12 cellular contexts compared by ENCODE assay signal in the genomic region with DNA sequence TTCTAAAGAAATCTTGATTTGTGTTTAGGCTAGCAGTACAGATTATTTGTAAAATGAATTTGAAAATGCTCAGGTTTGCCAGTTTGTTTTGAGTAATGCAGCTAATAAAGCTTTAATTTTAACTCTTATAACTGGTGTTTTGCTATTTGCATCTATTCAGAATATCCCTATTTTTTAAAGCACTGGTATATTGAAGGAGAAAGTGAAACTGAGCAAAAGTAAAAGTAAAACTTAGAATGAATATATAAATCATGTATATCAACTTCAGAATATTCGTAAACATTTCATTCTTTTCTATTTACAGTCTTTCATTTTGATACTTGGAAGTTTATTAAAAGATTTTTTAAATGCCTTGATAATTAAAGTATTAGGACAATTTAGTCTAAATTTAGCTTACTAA. TPM values are rescaled to one million over a fixed set of nuclear protein-coding genes. Genes with fewer than 3 reads are reported as not detected.
DNase-seq lines count a peak whose midpoint lies in the region; ATAC-seq, FAIRE-seq and TF ChIP-seq lines count a peak whose summit lies in the region.
"Had no signal": no experiment of that assay in that cellular context is flagged by ENCODE, and none has a peak within 500 bp of the region (broad histone marks: within the 10 kb centered on the region; RNA-seq: fewer than 3 reads in every experiment).

No MANE protein-coding gene starts in this region.

- POLR2A ChIA-PET in activated naive CD8-positive, alpha-beta T cell treated with anti-CD3 and anti-CD28 coated beads, Interleukin-2, amount 10 ng/mL, durations not matched to agents 7 days and 5 days (lab: Charles Lee), result no interaction called here
- POLR2A ChIA-PET in HEK293T (lab: Yijun Ruan, JAX), result no interaction called here

- peak overlapping the region; percentile 76 for H3K4me3 Mint-ChIP-seq in activated naive CD8-positive, alpha-beta T cell treated with anti-CD3 and anti-CD28 coated beads, Interleukin-2, amount 10 ng/mL, durations not matched to agents 7 days and 5 days

- in situ Hi-C loops in ACHN (cut with HindIII; ENCODE audit: low pct_ligation_motif_present, low pct_unique_long_range_greater_than_20kb, low sequenced_read_pairs), result no loop called here

- no peaks in the 10 kb centered on the region for H3K9me3 ChIP-seq in mucosa of descending colon

- TF ChIP-seq CTCF in GM12865 (IDR thresholded peaks at IDR 0.05; ENCODE audit: insufficient read depth, low read depth, low read length, missing control alignments), result no peak
- no peak for TF ChIP-seq CTCF in mucosa of descending colon (IDR thresholded peaks at IDR 0.05)

- ATAC-seq in activated naive CD8-positive, alpha-beta T cell treated with anti-CD3 and anti-CD28 coated beads, Interleukin-2, amount 10 ng/mL, durations not matched to agents 7 days and 5 days (ENCODE audit: low read depth), result no peak
- peak; percentile 34 for ATAC-seq in mucosa of descending colon
- no peak for ATAC-seq in GM18868 (IDR thresholded peaks at IDR 0.05; ENCODE audit: unreplicated experiment)
- ATAC-seq: left ventricle myocardium superior had no signal

- H3K4me1 Mint-ChIP-seq in activated naive CD8-positive, alpha-beta T cell treated with anti-CD3 and anti-CD28 coated beads, Interleukin-2, amount 10 ng/mL, durations not matched to agents 7 days and 5 days, result peaks cover 31% of the 10 kb centered on the region

- peaks cover 7% of the 10 kb centered on the region for H3K4me1 ChIP-seq in mucosa of descending colon (ENCODE audit: low read depth)

- intact Hi-C loops in mucosa of descending colon (cut with DNase I, micrococcal nuclease), result no loop called here

- no peak for TF ChIP-seq POLR2A in GM12892 (IDR thresholded peaks at IDR 0.05; ENCODE audit: low read depth, low read length)

- H3K36me3 Mint-ChIP-seq in activated naive CD8-positive, alpha-beta T cell treated with anti-CD3 and anti-CD28 coated beads, Interleukin-2, amount 10 ng/mL, durations not matched to agents 7 days and 5 days, result peaks cover 21% of the 10 kb centered on the region

- H3K36me3 ChIP-seq in mucosa of descending colon (ENCODE audit: low read depth), result no peaks in the 10 kb centered on the region

- FAIRE-seq in GM12892 (lab: Jason Lieb, UNC), result no peak

- peaks cover 3% of the 10 kb centered on the region for H3K9me3 Mint-ChIP-seq in activated naive CD8-positive, alpha-beta T cell treated with anti-CD3 and anti-CD28 coated beads, Interleukin-2, amount 10 ng/mL, durations not matched to agents 7 days and 5 days

- H3K4me3 ChIP-seq in GM12865 (ENCODE audit: low read depth, low read length) (peak overlapping the region; percentile 51), mucosa of descending colon (no peak overlapping the region)
- H3K4me3 ChIP-seq: PC-9 had no signal

- no peaks in the 10 kb centered on the region for H3K27me3 Mint-ChIP-seq in activated naive CD8-positive, alpha-beta T cell treated with anti-CD3 and anti-CD28 coated beads, Interleukin-2, amount 10 ng/mL, durations not matched to agents 7 days and 5 days

- H3K27ac Mint-ChIP-seq in activated naive CD8-positive, alpha-beta T cell treated with anti-CD3 and anti-CD28 coated beads, Interleukin-2, amount 10 ng/mL, durations not matched to agents 7 days and 5 days, result no peak overlapping the region

- CTCF ChIA-PET in HEK293T (lab: Yijun Ruan, JAX), result no interaction called here

- DNase-seq in ACHN (peak; percentile 9), GM12865 (ENCODE audit: low read depth) (no peak), mucosa of descending colon (no peak), HEK293T (ENCODE audit: extremely low spot score) (no peak), GM12892 (ENCODE audit: insufficient read length) (no peak), cortex of kidney (lab: John Stamatoyannopoulos, UW) (no peak)
- DNase-seq in activated naive CD8-positive, alpha-beta T cell treated with anti-CD3 and anti-CD28 coated beads, Interleukin-2, amount 10 ng/mL, durations not matched to agents 7 days and 5 days, result no peak
- DNase-seq: amygdala, left ventricle myocardium superior, NCI-H2029, PC-9 had no signal

TF ChIP-seq in HEK293T, 16 proteins besides CTCF, POLR2A, EP300 and RAD21:
- TF ChIP-seq TARDBP (IDR thresholded peaks at IDR 0.05), result no peak
- no peak for TF ChIP-seq FOXA1 (IDR thresholded peaks at IDR 0.05)
- no peak for TF ChIP-seq SUZ12 (IDR thresholded peaks at IDR 0.05)
- TF ChIP-seq ELF4 (IDR thresholded peaks at IDR 0.05), result no peak
- no peak for TF ChIP-seq L3MBTL2 (conservative IDR thresholded peaks at IDR 0.05)
- TF ChIP-seq FOXM1 (IDR thresholded peaks at IDR 0.05; ENCODE audit: borderline replicate concordance), result no peak
TF ChIP-seq in HEK293T: peak in this region for 0.

RNA-seq across cellular contexts. Expression of a gene that starts 26.2 kb away (rescaled TPM):
- total RNA-seq in activated naive CD8-positive, alpha-beta T cell treated with anti-CD3 and anti-CD28 coated beads, Interleukin-2, amount 10 ng/mL, durations not matched to agents 7 days and 5 days, result 10 to 100 TPM; 48.5 to 52.2 TPM
- total RNA-seq in mucosa of descending colon, result 10 to 100 TPM; 46.4 to 63.2 (median 58.4) TPM
- 23.2 TPM for polyA plus RNA-seq in GM12892 (2012; ENCODE audit: missing spikeins)

RNA-seq across cellular contexts. Expression of a gene that starts 44.5 kb away (rescaled TPM):
- total RNA-seq in activated naive CD8-positive, alpha-beta T cell treated with anti-CD3 and anti-CD28 coated beads, Interleukin-2, amount 10 ng/mL, durations not matched to agents 7 days and 5 days, result 10 to 100 TPM in 1 of 2 experiments, 1 to 10 TPM in 1; 9.9 to 10.8 TPM
- 10 to 100 TPM; 34.6 to 76.1 (median 50.5) TPM for total RNA-seq in mucosa of descending colon
- 0.53 TPM for polyA plus RNA-seq in GM12892 (2012; ENCODE audit: missing spikeins)
